ENCODE assay signal across 18 cellular contexts in genomic region chr3:89223188-89223587, GRCh38.
DNase-seq lines count a peak whose midpoint lies in the region; TF ChIP-seq lines count a peak whose summit lies in the region.
"Had no signal": no experiment of that assay in that cellular context is flagged by ENCODE, and none has a peak within 500 bp of the region (broad histone marks: within the 10 kb centered on the region; RNA-seq: fewer than 3 reads in every experiment).

No MANE protein-coding gene starts in this region.

- no peaks in the 10 kb centered on the region for H3K9me3 ChIP-seq in HEK293 (ENCODE audit: control insufficient read depth, insufficient read depth, low read depth, low read length)

- DNase-seq in NCI-H1417 treated with DMSO at 0.1 percent for 48 hours (lab: John Stamatoyannopoulos, UW) = peak; percentile 88
- DNase-seq in NCI-H446 treated with DMSO at 0.1 percent for 48 hours (lab: John Stamatoyannopoulos, UW) = peak; percentile 29
- peak; percentile 34 for DNase-seq in choroid plexus epithelial cell (ENCODE audit: low read depth)
- no peak for DNase-seq in HCEC 1CT
- no peak for DNase-seq in HPDE6-E6E7 (ENCODE audit: extremely low spot score)
- DNase-seq in T-helper 9 cell = no peak
- DNase-seq in coronary artery (ENCODE audit: low spot score) = no peak
- DNase-seq: DMS153, EL, IMR-90, Kasumi-1, MM.1S, NCI-H1436 treated with DMSO at 0.1 percent for 48 hours, NCI-H2171, OCI-M1, RPMI8226 had no signal

- TF ChIP-seq CTCF in HEK293 (tag by site-specific recombination; IDR thresholded peaks at IDR 0.05) (no peak), choroid plexus epithelial cell (conservative IDR thresholded peaks at IDR 0.05; ENCODE audit: low read depth, low read length) (no peak), coronary artery (IDR thresholded peaks at IDR 0.05) (no peak)

- H3K36me3 ChIP-seq in HEK293 (ENCODE audit: control insufficient read depth in 2 of 2, insufficient read depth in 1 of 2, low read length in 2 of 2) = no peaks in the 10 kb centered on the region

- H3K4me1 ChIP-seq in HEK293 (ENCODE audit: control insufficient read depth, insufficient read depth, low read length) = peaks cover 27% of the 10 kb centered on the region

- CTCF ChIA-PET in HEK293 (lab: Yijun Ruan, JAX) = no interaction called here

- POLR2A ChIA-PET in HEK293 (lab: Yijun Ruan, JAX) = no interaction called here

- H3K27ac ChIP-seq in HEK293 (ENCODE audit: extremely low read depth, low read depth, low read length) (no peak overlapping the region), coronary artery (no peak overlapping the region)
- H3K27ac ChIP-seq: C4-2B had no signal

- H3K4me3 ChIP-seq in HEK293 (ENCODE audit: low read depth, low read length) = no peak overlapping the region
- no peak overlapping the region for H3K4me3 ChIP-seq in choroid plexus epithelial cell (ENCODE audit: low read depth, low read length)
- no peak overlapping the region for H3K4me3 ChIP-seq in coronary artery

TF ChIP-seq in HEK293, 187 proteins besides CTCF, POLR2A, EP300 and RAD21 (continues in another document):
- no peak for TF ChIP-seq PRDM10 (tag by site-specific recombination; IDR thresholded peaks at IDR 0.05)
- TF ChIP-seq TRIM28 (IDR thresholded peaks at IDR 0.05; ENCODE audit: borderline replicate concordance, low read length) = peak; percentile 56; the same call in 1 of the 2 replicates
- no peak for TF ChIP-seq KLF1 (tag by site-specific recombination; IDR thresholded peaks at IDR 0.05)
- no peak for TF ChIP-seq ZNF398 (tag by site-specific recombination; IDR thresholded peaks at IDR 0.05)
- TF ChIP-seq MZF1 (tag by site-specific recombination; IDR thresholded peaks at IDR 0.05; ENCODE audit: borderline replicate concordance) = peak; percentile 28; the same call in 1 of the 2 replicates
- TF ChIP-seq FEZF1 (tag by site-specific recombination; IDR thresholded peaks at IDR 0.05) = peak; percentile 88
- peak; percentile 35; the same call in 1 of the 2 replicates for TF ChIP-seq PRDM4 (tag by site-specific recombination; IDR thresholded peaks at IDR 0.05)
- peak; percentile 89 for TF ChIP-seq ZBTB17 (tag by site-specific recombination; IDR thresholded peaks at IDR 0.05)
- no peak for TF ChIP-seq ZNF266 (tag by site-specific recombination; IDR thresholded peaks at IDR 0.05; ENCODE audit: low read depth)
- no peak for TF ChIP-seq ZNF48 (tag by site-specific recombination; IDR thresholded peaks at IDR 0.05)
- TF ChIP-seq ZEB2 (tag by site-specific recombination; IDR thresholded peaks at IDR 0.05) = no peak
- 0 out of 2 replicates have a peak, but pooled peaks have one; percentile 38 for TF ChIP-seq ZBTB44 (tag by site-specific recombination; IDR thresholded peaks at IDR 0.05)
- peak; percentile 61; the same call in 1 of the 2 replicates for TF ChIP-seq OSR2 (tag by site-specific recombination; IDR thresholded peaks at IDR 0.05)
- no peak for TF ChIP-seq ZBTB21 (tag by site-specific recombination; IDR thresholded peaks at IDR 0.05)
- TF ChIP-seq IKZF3 (tag by site-specific recombination; IDR thresholded peaks at IDR 0.05) = 0 out of 2 replicates have a peak, but pooled peaks have one; percentile 18
- no peak for TF ChIP-seq YY1 (tag by site-specific recombination; IDR thresholded peaks at IDR 0.05)
- no peak for TF ChIP-seq KLF17 (tag by site-specific recombination; IDR thresholded peaks at IDR 0.05)

Comparison
In these comparisons a context has a peak if more than half of its experiments do, and no peak if none do; other contexts are left out.
1. DNase-seq: peak in NCI-H1417 treated with DMSO at 0.1 percent for 48 hours (single experiment), NCI-H446 treated with DMSO at 0.1 percent for 48 hours (single experiment) and choroid plexus epithelial cell (single experiment); none in HCEC 1CT (single experiment), HPDE6-E6E7 (single experiment), T-helper 9 cell (single experiment) and coronary artery (single experiment).